In genomic region chr4:145909331-145909730, GRCh38 we compare ENCODE assay signal across 8 cellular contexts. TPM values are rescaled to one million over a fixed set of nuclear protein-coding genes. Genes with fewer than 3 reads are reported as not detected.
DNase-seq lines count a peak whose midpoint lies in the region; ATAC-seq, FAIRE-seq and TF ChIP-seq lines count a peak whose summit lies in the region.

No MANE protein-coding gene starts in this region.

- H3K27ac ChIP-seq in H1 (ENCODE audit: low read depth, low read length) (no peak overlapping the region), tibial artery (no peak overlapping the region)

- no peak overlapping the region for H2BK15ac ChIP-seq in H1 (ENCODE audit: low read length)

- H3K79me1 ChIP-seq in H1 (ENCODE audit: low read depth, low read length), result peaks cover 9% of the 10 kb centered on the region

- intact Hi-C loops in Caco-2 (cut with micrococcal nuclease; ENCODE audit: unreplicated experiment) (no loop called here), tibial artery (cut with DNase I; ENCODE audit: low total_unique reads) (no loop called here)

- DNase-seq in Caco-2, result peak; percentile 73 to 82
- DNase-seq in HuH-7 (ENCODE audit: low spot score), result peak; percentile 18
- DNase-seq in H1 (ENCODE audit: low read depth in 1 of 2, low spot score in 2 of 2), result peak; percentile 13 to 82
- peak; percentile 63 for DNase-seq in midbrain (lab: John Stamatoyannopoulos, UW)
- no peak for DNase-seq in stimulated activated CD4-positive, alpha-beta T cell treated with anti-CD3 and anti-CD28 coated beads, Interleukin-15, amount 100 ng/mL, for 24 hours
- DNase-seq in tibial artery, result no peak

- no peak overlapping the region for H3K27ac Mint-ChIP-seq in Caco-2 (ENCODE audit: unreplicated experiment)

- H3K9ac ChIP-seq in H1 (replicated peaks in 1 of 4; ENCODE audit: extremely low read depth in 1 of 4, low read depth in 3 of 4, low read length in 3 of 4), result no peak overlapping the region

- H2BK120ac ChIP-seq in H1 (replicated peaks; ENCODE audit: low read depth, low read length), result no peak overlapping the region

- H3K4me3 ChIP-seq in Caco-2 (ENCODE audit: low read depth, low read length), result peak overlapping the region; percentile 19
- no peak overlapping the region for H3K4me3 ChIP-seq in H1 (ENCODE audit: extremely low read depth in 1 of 4, insufficient read depth in 2 of 4, low read depth in 3 of 4, low read length in 4 of 4)
- H3K4me3 ChIP-seq in tibial artery, result peak overlapping the region in 1 of 2 donors; percentile 17

- 64% methylated on average over 6 of the region's 6 CpGs; no CpG with 5 or more reads in 1 of the 2 experiments for WGBS in H1 (ENCODE audit: extremely low coverage in 1 of 2, insufficient coverage in 1 of 2, insufficient read length in 1 of 2, insufficient replicate concordance in 2 of 2, low coverage in 1 of 2, low lambda C conversion rate in 2 of 2, missing lambda C conversion rate in 1 of 2), 2 experiments

- no peak overlapping the region for H2AK5ac ChIP-seq in H1 (ENCODE audit: low read depth, low read length)

- H3K23me2 ChIP-seq in H1 (ENCODE audit: low read depth, low read length), result no peaks in the 10 kb centered on the region

- H3K4me1 ChIP-seq in Caco-2 (no peaks in the 10 kb centered on the region), H1 (replicated peaks in 1 of 4; ENCODE audit: control insufficient read depth in 3 of 4, insufficient read depth in 4 of 4, low read length in 3 of 4) (peaks cover 0 to 26% (median 9%) of the 10 kb centered on the region in 4 experiments; a peak in 5 of 7 replicates), tibial artery (peaks cover 0 to 23% (median 11%) of the 10 kb centered on the region in 4 donors)

- H3K27me3 ChIP-seq in Caco-2 (replicated peaks; ENCODE audit: control insufficient read depth, insufficient read depth, low read length) (no peaks in the 10 kb centered on the region), H1 (replicated peaks in 1 of 4; ENCODE audit: control insufficient read depth in 3 of 4, extremely low read depth in 1 of 4, insufficient read depth in 3 of 4, low read length in 3 of 4) (no peaks in the 10 kb centered on the region), tibial artery (no peaks in the 10 kb centered on the region)

- TF ChIP-seq POLR2A in H1 (IDR thresholded peaks at IDR 0.05; ENCODE audit: control extremely low read depth in 1 of 2, low read depth in 2 of 2, low read length in 2 of 2), result no peak

- POLR2A ChIA-PET in Caco-2 (lab: Charles Lee) (no interaction called here), H1 (lab: Charles Lee; ENCODE audit: partially characterized antibody) (no interaction called here)

- H3K9me3 ChIP-seq in Caco-2, result no peaks in the 10 kb centered on the region
- H3K9me3 ChIP-seq in H1 (ENCODE audit: insufficient read depth in 2 of 2, low read depth in 1 of 2, low read length in 1 of 2), result no peaks in the 10 kb centered on the region
- no peaks in the 10 kb centered on the region for H3K9me3 ChIP-seq in tibial artery

- peak overlapping the region; percentile 75 for H3K4me3 Mint-ChIP-seq in Caco-2 (ENCODE audit: unreplicated experiment)

- no peaks in the 10 kb centered on the region for H3K27me3 Mint-ChIP-seq in Caco-2 (ENCODE audit: insufficient read depth, unreplicated experiment)

- no peak overlapping the region for H2BK20ac ChIP-seq in H1 (ENCODE audit: low read length)

- no peak for TF ChIP-seq RAD21 in H1 (IDR thresholded peaks at IDR 0.05 in 1 of 2, conservative IDR thresholded peaks at IDR 0.05 in 1 of 2; ENCODE audit: low read depth in 2 of 2, low read length in 2 of 2)

- H3K4me1 Mint-ChIP-seq in Caco-2 (ENCODE audit: low read depth, unreplicated experiment), result no peaks in the 10 kb centered on the region

- no peak overlapping the region for H4K5ac ChIP-seq in H1 (ENCODE audit: insufficient read length, low read depth, low read length)

- H4K8ac ChIP-seq in H1 (ENCODE audit: extremely low read depth, insufficient read depth, low read length), result no peak overlapping the region

- no peak overlapping the region for H3K56ac ChIP-seq in H1 (replicated peaks; ENCODE audit: insufficient read length, low read depth, low read length)

- no peaks in the 10 kb centered on the region for H3K9me3 Mint-ChIP-seq in Caco-2 (ENCODE audit: unreplicated experiment)

- H2BK5ac ChIP-seq in H1 (ENCODE audit: low read depth, low read length), result peak overlapping the region; percentile 57; the same call in 1 of the 2 replicates

- peak; percentile 82 for FAIRE-seq in H1 (lab: Jason Lieb, UNC)

- H3K4me2 ChIP-seq in H1 (ENCODE audit: insufficient read depth in 1 of 2, low read depth in 2 of 2, low read length in 2 of 2), result peak overlapping the region; percentile 14 to 34; a peak in 3 of 4 replicates

- no peak overlapping the region for H3K14ac ChIP-seq in H1 (ENCODE audit: insufficient read length)

- TF ChIP-seq CTCF in Caco-2 (IDR thresholded peaks at IDR 0.05; ENCODE audit: insufficient read depth in 1 of 2, low read depth in 1 of 2, low read length in 1 of 2, severe bottlenecking in 1 of 2, unreplicated experiment in 1 of 2), result no peak
- TF ChIP-seq CTCF in H1 (IDR thresholded peaks at IDR 0.05; ENCODE audit: control extremely low read depth in 1 of 3, insufficient read depth in 1 of 3, low read depth in 1 of 3, low read length in 3 of 3), result no peak
- TF ChIP-seq CTCF in tibial artery (IDR thresholded peaks at IDR 0.05), result no peak

- no peak overlapping the region for H3K23ac ChIP-seq in H1 (ENCODE audit: insufficient read length)

- no peaks in the 10 kb centered on the region for H4K20me1 ChIP-seq in H1 (replicated peaks in 1 of 2; ENCODE audit: control insufficient read depth in 1 of 2, insufficient read depth in 2 of 2, low read length in 2 of 2)

- no peak for TF ChIP-seq EP300 in H1 (IDR thresholded peaks at IDR 0.05; ENCODE audit: borderline replicate concordance in 1 of 2, low read depth in 2 of 2, low read length in 2 of 2)

- H3K36me3 ChIP-seq in Caco-2 (ENCODE audit: control insufficient read depth, insufficient read depth, low read length), result no peaks in the 10 kb centered on the region
- no peaks in the 10 kb centered on the region for H3K36me3 ChIP-seq in H1 (ENCODE audit: control insufficient read depth in 2 of 4, insufficient read depth in 4 of 4, low read length in 3 of 4)
- H3K36me3 ChIP-seq in tibial artery, result no peaks in the 10 kb centered on the region

- BruUV-seq in Caco-2 (replicated peaks; lab: Mats Ljungman, UMichigan), result no TSS peak

- no peak overlapping the region for H2AFZ ChIP-seq in H1 (ENCODE audit: low read length)

- no peaks in the 10 kb centered on the region for H3K36me3 Mint-ChIP-seq in Caco-2 (ENCODE audit: insufficient read depth, unreplicated experiment)

- no peak overlapping the region for H4K91ac ChIP-seq in H1 (replicated peaks; ENCODE audit: insufficient read length, low read length)

- H3K18ac ChIP-seq in H1 (ENCODE audit: extremely low read depth, low read length), result peak overlapping the region; percentile 1; the same call in 1 of the 2 replicates

- H2BK12ac ChIP-seq in H1 (ENCODE audit: low read depth, low read length), result no peak overlapping the region

- peaks cover 6 to 97% of the 10 kb centered on the region in 2 experiments for H3K79me2 ChIP-seq in H1 (ENCODE audit: control insufficient read depth in 1 of 2, insufficient read depth in 2 of 2, low read length in 2 of 2)

- no peak overlapping the region for H3K4ac ChIP-seq in H1 (replicated peaks; ENCODE audit: insufficient read length, low read depth, low read length)

- ATAC-seq in HG03442 (IDR thresholded peaks at IDR 0.05; ENCODE audit: unreplicated experiment) (no peak), HG03025 (IDR thresholded peaks at IDR 0.05; ENCODE audit: low FRiP score, unreplicated experiment) (no peak)

- CTCF ChIA-PET in Caco-2 (lab: Charles Lee), result no interaction called here
- CTCF ChIA-PET in H1 (lab: Charles Lee; ENCODE audit: partially characterized antibody), result no interaction called here

TF ChIP-seq in H1, 55 proteins besides CTCF, POLR2A, EP300 and RAD21 (continues in another document):
- TF ChIP-seq POLR2AphosphoS5 (IDR thresholded peaks at IDR 0.05; ENCODE audit: low read depth, low read length), result no peak
- TF ChIP-seq CEBPB (IDR thresholded peaks at IDR 0.05; ENCODE audit: low read depth, low read length), result peak; percentile 48; the same call in 1 of the 2 replicates
- no peak for TF ChIP-seq KDM1A (IDR thresholded peaks at IDR 0.05; ENCODE audit: borderline replicate concordance, low read length)
- TF ChIP-seq CHD1 (IDR thresholded peaks at IDR 0.05; ENCODE audit: low read depth, low read length), result no peak
- no peak for TF ChIP-seq BCL11A (IDR thresholded peaks at IDR 0.05; ENCODE audit: low read depth in 2 of 2, low read length in 2 of 2)
- TF ChIP-seq ASH2L (IDR thresholded peaks at IDR 0.05; ENCODE audit: low read length), result peak; percentile 29
- no peak for TF ChIP-seq TCF12 (IDR thresholded peaks at IDR 0.05; ENCODE audit: low read depth, low read length)
- no peak for TF ChIP-seq HDAC2 (IDR thresholded peaks at IDR 0.05; ENCODE audit: borderline replicate concordance in 1 of 2, low read depth in 2 of 2, low read length in 2 of 2)
- no peak for TF ChIP-seq FOSL1 (IDR thresholded peaks at IDR 0.05; ENCODE audit: insufficient read depth, low read depth, low read length)
- no peak for TF ChIP-seq EGR1 (IDR thresholded peaks at IDR 0.05; ENCODE audit: borderline replicate concordance, low read depth, low read length)
- TF ChIP-seq BRCA1 (IDR thresholded peaks at IDR 0.05; ENCODE audit: low read depth, low read length), result no peak
- TF ChIP-seq TAF1 (IDR thresholded peaks at IDR 0.05; ENCODE audit: low read depth, low read length), result no peak
- peak; percentile 88 for TF ChIP-seq SP1 (IDR thresholded peaks at IDR 0.05; ENCODE audit: low read depth, low read length)
- TF ChIP-seq USF2 (IDR thresholded peaks at IDR 0.05; ENCODE audit: low read length), result peak; percentile 55; the same call in 1 of the 2 replicates

RNA-seq across cellular contexts. Expression of gene ZNF827, which starts 29.3 kb away (rescaled TPM):
- total RNA-seq in Caco-2 (2022), result 4.4 and 5.3 TPM in 2 replicates
- 23.2 and 25.3 TPM in 2 replicates for total RNA-seq in H1 (2021; fragmentation: NEBNext Ultra II Directional; extraction: Animal tissue kit (Norgen Biotek cat#: 25700))
- polyA plus RNA-seq in H1 (2011; rRNA removed), result 26.2 and 39.9 TPM in 2 replicates
- 20.8 TPM for polyA plus RNA-seq in H1 (2011; cell fraction: cytosol; rRNA removed)
- 82.2 TPM for polyA plus RNA-seq in H1 (2011; cell fraction: nucleus; rRNA removed)
- polyA plus RNA-seq in H1 (2012, experiment 1 of 2), result 14.2 to 20.2 TPM (median 19.7 TPM) in 4 replicates
- 2.0 TPM for polyA plus RNA-seq in H1 (2012, experiment 2 of 2)
- 15.6 TPM for polyA plus RNA-seq in H1 (2013, experiment 1 of 2)
- 13.2 TPM for polyA plus RNA-seq in H1 (2013, experiment 2 of 2)
- 40.4 and 42.2 TPM in 2 replicates for polyA minus RNA-seq in H1 (2011; rRNA and poly(A)+ RNA removed)
- 30.3 TPM for polyA minus RNA-seq in H1 (2011; cell fraction: cytosol; rRNA and poly(A)+ RNA removed)
- polyA minus RNA-seq in H1 (2011; cell fraction: nucleus; rRNA and poly(A)+ RNA removed), result 68.1 TPM

Comparison
In these comparisons a context has a peak if more than half of its experiments do, and no peak if none do; other contexts are left out.
1. DNase-seq: peak in Caco-2 (2 of 2), HuH-7 (single experiment), H1 (2 of 2) and midbrain (single experiment); none in stimulated activated CD4-positive, alpha-beta T cell treated with anti-CD3 and anti-CD28 coated beads, Interleukin-15, amount 100 ng/mL, for 24 hours (single experiment) and tibial artery (0 of 2).